27 cellular contexts compared by ENCODE assay signal in the genomic region with DNA sequence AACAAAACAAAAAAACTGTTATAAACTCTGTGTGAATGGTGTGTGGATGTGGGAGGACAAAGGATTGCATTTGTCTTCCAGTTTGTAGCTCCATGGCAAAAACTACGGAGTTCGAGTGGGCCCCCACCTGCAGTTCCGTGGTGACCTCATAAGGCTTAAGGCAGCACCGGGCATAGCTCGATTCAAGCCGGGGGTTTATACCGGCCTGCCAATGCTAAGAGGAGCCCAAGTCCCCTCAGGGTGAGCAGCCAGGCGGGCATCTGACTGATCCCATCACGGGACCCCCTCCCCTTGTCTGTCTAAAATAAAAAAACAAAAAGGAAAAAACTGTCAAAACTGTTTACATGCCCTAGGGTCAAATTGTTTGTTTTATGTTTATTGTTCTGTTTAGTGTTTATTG.
"Had no signal": no experiment of that assay in that cellular context is flagged by ENCODE, and none has a peak within 500 bp of the region (broad histone marks: within the 10 kb centered on the region; RNA-seq: fewer than 3 reads in every experiment).

No MANE protein-coding gene starts in this region.

- H3K36me3 ChIP-seq: neutrophil, pancreas, right lobe of liver, sigmoid colon, stomach, thoracic aorta, thyroid gland, tibial nerve, upper lobe of right lung, uterus had no signal

- H3K36me3 Mint-ChIP-seq: naive thymus-derived CD4-positive, alpha-beta T cell; natural killer cell; stimulated activated effector memory CD8-positive, alpha-beta T cell treated with anti-CD3 and anti-CD28 coated beads, Interleukin-12 subunit alpha, Interleukin-12 subunit beta, amount 100 ng/mL, for 72 hours; stimulated activated naive B cell treated with anti-CD40 and anti-IgM and Interleukin-4, amounts not matched to agents 10 μg/mL and 1 μg/mL and 100 μg/mL, for 72 hours; type B pancreatic cell had no signal

- DNase-seq: naive thymus-derived CD4-positive, alpha-beta T cell; natural killer cell; nucleus accumbens; psoas muscle; right cardiac atrium; right lobe of liver; sigmoid colon; small intestine; stimulated activated CD4-positive, alpha-beta T cell treated with anti-CD3 and anti-CD28 coated beads, Interleukin-15, amount 100 ng/mL, for 24 hours; stimulated activated CD4-positive, alpha-beta T cell treated with anti-CD3 and anti-CD28 coated beads, Interleukin-2, amount 100 ng/mL, for 24 hours; stimulated activated CD4-positive, alpha-beta T cell treated with anti-CD3 and anti-CD28 coated beads, Interleukin-2, amount 100 ng/mL, for 48 hours; stimulated activated CD4-positive, alpha-beta T cell treated with anti-CD3 and anti-CD28 coated beads, Interleukin-4, amount 100 ng/mL, for 24 hours; stimulated activated naive B cell treated with anti-CD40 and anti-IgM and Interleukin-4, amounts not matched to agents 10 μg/mL and 1 μg/mL and 100 μg/mL, for 72 hours; stimulated activated naive CD4-positive, alpha-beta T cell treated with Interleukin-2 at 50 U/mL for 16 hours; stomach; thyroid gland; upper lobe of right lung; uterus had no signal

- H3K9me3 Mint-ChIP-seq: nephron; neural crest cell; stimulated activated naive CD8-positive, alpha-beta T cell treated with anti-CD3 and anti-CD28 coated beads, Interleukin-15, Interleukin-2, amounts not matched to agents 100 ng/mL and 50 ng/mL, for 24 hours; type B pancreatic cell had no signal

- H3K27me3 Mint-ChIP-seq: naive thymus-derived CD4-positive, alpha-beta T cell; stimulated activated naive B cell treated with anti-CD40 and anti-IgM and Interleukin-4, amounts not matched to agents 10 μg/mL and 1 μg/mL and 100 μg/mL, for 72 hours; stimulated activated naive CD8-positive, alpha-beta T cell treated with anti-CD3 and anti-CD28 coated beads, Interleukin-15, Interleukin-2, amounts not matched to agents 100 ng/mL and 50 ng/mL, for 24 hours; type B pancreatic cell had no signal

- H3K27ac ChIP-seq: neutrophil, pancreas, psoas muscle, right lobe of liver, sigmoid colon, stomach, thoracic aorta, thyroid gland, tibial nerve, upper lobe of right lung, uterus had no signal

- H3K4me1 Mint-ChIP-seq: naive thymus-derived CD4-positive, alpha-beta T cell; natural killer cell; stimulated activated effector memory CD8-positive, alpha-beta T cell treated with anti-CD3 and anti-CD28 coated beads, Interleukin-12 subunit alpha, Interleukin-12 subunit beta, amount 100 ng/mL, for 72 hours; stimulated activated naive B cell treated with anti-CD40 and anti-IgM and Interleukin-4, amounts not matched to agents 10 μg/mL and 1 μg/mL and 100 μg/mL, for 72 hours had no signal

- H3K4me1 ChIP-seq: pancreas, psoas muscle, right lobe of liver, sigmoid colon, stomach, tibial nerve, upper lobe of right lung, uterus had no signal

- H3K9me3 ChIP-seq: neutrophil, pancreas, psoas muscle, right lobe of liver, sigmoid colon, stomach, thoracic aorta, thyroid gland, tibial nerve, upper lobe of right lung, uterus had no signal

- H3K27me3 ChIP-seq: neutrophil, pancreas, right lobe of liver, sigmoid colon, stomach, thyroid gland, tibial nerve, upper lobe of right lung, uterus had no signal

- H3K27ac Mint-ChIP-seq: naive thymus-derived CD4-positive, alpha-beta T cell; natural killer cell; nephron; stimulated activated effector memory CD8-positive, alpha-beta T cell treated with anti-CD3 and anti-CD28 coated beads, Interleukin-12 subunit alpha, Interleukin-12 subunit beta, amount 100 ng/mL, for 72 hours; stimulated activated naive B cell treated with anti-CD40 and anti-IgM and Interleukin-4, amounts not matched to agents 10 μg/mL and 1 μg/mL and 100 μg/mL, for 72 hours; stimulated activated naive CD8-positive, alpha-beta T cell treated with anti-CD3 and anti-CD28 coated beads, Interleukin-15, Interleukin-2, amounts not matched to agents 100 ng/mL and 50 ng/mL, for 24 hours; type B pancreatic cell had no signal

- H3K4me3 ChIP-seq: pancreas, psoas muscle, right lobe of liver, sigmoid colon, stomach, thoracic aorta, thyroid gland, tibial nerve, upper lobe of right lung, uterus had no signal

- H3K4me3 Mint-ChIP-seq: naive thymus-derived CD4-positive, alpha-beta T cell; natural killer cell; nephron; neural crest cell; stimulated activated effector memory CD8-positive, alpha-beta T cell treated with anti-CD3 and anti-CD28 coated beads, Interleukin-12 subunit alpha, Interleukin-12 subunit beta, amount 100 ng/mL, for 72 hours; stimulated activated naive B cell treated with anti-CD40 and anti-IgM and Interleukin-4, amounts not matched to agents 10 μg/mL and 1 μg/mL and 100 μg/mL, for 72 hours; stimulated activated naive CD8-positive, alpha-beta T cell treated with anti-CD3 and anti-CD28 coated beads, Interleukin-15, Interleukin-2, amounts not matched to agents 100 ng/mL and 50 ng/mL, for 24 hours; type B pancreatic cell had no signal
